ENCODE assay signal across 31 cellular contexts in the genomic region with DNA sequence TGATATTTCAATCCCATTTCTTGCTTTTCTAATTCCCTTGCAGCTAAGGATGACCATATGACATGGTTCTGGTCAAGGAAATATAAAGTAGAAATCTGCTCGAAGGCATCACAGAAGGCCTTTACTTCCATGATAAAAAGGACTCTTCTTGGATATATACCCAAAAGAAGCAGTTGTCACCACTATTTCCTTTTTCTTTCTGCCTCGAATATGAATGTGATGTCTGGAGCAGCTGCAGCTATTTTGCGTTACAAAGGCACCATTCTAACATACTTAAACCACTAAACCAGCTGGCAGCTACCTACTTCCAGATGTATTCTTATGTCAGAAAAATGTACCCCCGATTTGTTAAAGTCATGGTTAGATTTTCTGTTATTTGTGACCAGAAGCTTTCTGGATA.
"Had no signal": no experiment of that assay in that cellular context is flagged by ENCODE, and none has a peak within 500 bp of the region (broad histone marks: within the 10 kb centered on the region; RNA-seq: fewer than 3 reads in every experiment).

No MANE protein-coding gene starts in this region.

- ATAC-seq: left colon; left lung; lower lobe of right lung; naive thymus-derived CD8-positive, alpha-beta T cell; pancreas; right cardiac atrium; sciatic nerve; stimulated activated naive B cell treated with anti-CD40 and anti-IgM and Interleukin-4, amounts not matched to agents 10 μg/mL and 1 μg/mL and 100 μg/mL, for 72 hours; stimulated activated naive CD8-positive, alpha-beta T cell treated with anti-CD3 and anti-CD28 coated beads, Interleukin-15, Interleukin-2, amounts not matched to agents 100 U/mL and 50 U/mL, for 24 hours; upper lobe of right lung had no signal

- H3K36me3 ChIP-seq: left lung, lower lobe of right lung, pancreas, prostate gland, stomach, thyroid gland, transverse colon, upper lobe of right lung had no signal

- FAIRE-seq: islet of Langerhans, kidney, pancreas, urothelium cell line had no signal

- H3K4me1 ChIP-seq: left lung, lower lobe of right lung, pancreas, prostate gland, testis, thyroid gland, upper lobe of right lung had no signal

- DNase-seq: kidney; left colon; left lung; lower lobe of right lung; mammary epithelial cell; mesenchymal stem cell; naive thymus-derived CD8-positive, alpha-beta T cell; nucleus accumbens; pancreas; posterior cingulate gyrus; retina; right cardiac atrium; stimulated activated CD4-positive, alpha-beta T cell treated with anti-CD3 and anti-CD28 coated beads, Interleukin-12 subunit alpha, Interleukin-12 subunit beta, amount 100 ng/mL, for 4 hours; stimulated activated CD4-positive, alpha-beta T cell treated with anti-CD3 and anti-CD28 coated beads, Interleukin-15, amount 100 ng/mL, for 24 hours; stimulated activated CD4-positive, alpha-beta T cell treated with anti-CD3 and anti-CD28 coated beads, Interleukin-2, amount 100 ng/mL, for 24 hours; stimulated activated CD4-positive, alpha-beta T cell treated with anti-CD3 and anti-CD28 coated beads, Interleukin-4, amount 100 ng/mL, for 1 hour; stimulated activated naive B cell treated with anti-CD40 and anti-IgM and Interleukin-4, amounts not matched to agents 10 μg/mL and 1 μg/mL and 100 μg/mL, for 72 hours; stimulated activated naive CD8-positive, alpha-beta T cell treated with anti-CD3 and anti-CD28 coated beads, Interleukin-15, Interleukin-2, amounts not matched to agents 100 U/mL and 50 U/mL, for 24 hours; stomach; testis; thyroid gland; transverse colon; upper lobe of right lung had no signal

- H3K4me3 Mint-ChIP-seq: naive thymus-derived CD8-positive, alpha-beta T cell; nephron; neural crest cell; stimulated activated naive B cell treated with anti-CD40 and anti-IgM and Interleukin-4, amounts not matched to agents 10 μg/mL and 1 μg/mL and 100 μg/mL, for 72 hours had no signal

- H3K4me2 ChIP-seq: hepatocyte had no signal

- H3K27ac Mint-ChIP-seq: naive thymus-derived CD8-positive, alpha-beta T cell; nephron; stimulated activated naive B cell treated with anti-CD40 and anti-IgM and Interleukin-4, amounts not matched to agents 10 μg/mL and 1 μg/mL and 100 μg/mL, for 72 hours had no signal

- H3K27ac ChIP-seq: hepatocyte, left lung, lower lobe of right lung, pancreas, prostate gland, skin epidermis, stomach, testis, thyroid gland, transverse colon, upper lobe of right lung had no signal

- H3K9me3 ChIP-seq: left lung, pancreas, prostate gland, testis, thyroid gland, transverse colon, upper lobe of right lung had no signal

- H3K4me1 Mint-ChIP-seq: nephron; stimulated activated naive B cell treated with anti-CD40 and anti-IgM and Interleukin-4, amounts not matched to agents 10 μg/mL and 1 μg/mL and 100 μg/mL, for 72 hours had no signal

- H3K79me2 ChIP-seq: hepatocyte had no signal

- H3K4me3 ChIP-seq: hepatocyte, left lung, lower lobe of right lung, pancreas, prostate gland, skin epidermis, stomach, testis, thyroid gland, transverse colon, upper lobe of right lung had no signal

- H2AFZ ChIP-seq: hepatocyte had no signal

- H3K9me3 Mint-ChIP-seq: neural crest cell had no signal

- H3K27me3 ChIP-seq: hepatocyte, left lung, pancreas, stomach, testis, thyroid gland, transverse colon, upper lobe of right lung had no signal
